Comparison of ENCODE assay signal across 8 cellular contexts in genomic region chr5:140157032-140157781, GRCh38.
DNase-seq lines count a peak whose midpoint lies in the region; ATAC-seq and TF ChIP-seq lines count a peak whose summit lies in the region.

No MANE protein-coding gene starts in this region.

- H3K27ac ChIP-seq in layer of hippocampus (ENCODE audit: low read depth, low read length): peak overlapping the region; percentile 77

- H3K4me3 ChIP-seq in AG04449 (ENCODE audit: low read depth, low read length): peak overlapping the region; percentile 38

- DNase-seq in AG04449 (ENCODE audit: low read depth, low spot score) (no peak), NCI-H345 treated with DMSO at 0.1 percent for 48 hours (lab: John Stamatoyannopoulos, UW; ENCODE audit: unreplicated experiment) (peak; percentile 51), cerebellar cortex (ENCODE audit: low spot score) (peak; percentile 89)
- DNase-seq in activated CD4-positive, CD25-positive, alpha-beta regulatory T cell treated with anti-CD3 and anti-CD28 coated beads, Interleukin-2, amount 50 U/mL, for 72 hours: peak; percentile 86
- peak; percentile 81 to 87 for DNase-seq in stimulated activated CD4-positive, alpha-beta T cell treated with anti-CD3 and anti-CD28 coated beads, Interleukin-1b, Interleukin-23, amount 100 ng/mL, for 4 hours (ENCODE audit: low read depth in 2 of 2)

- no peaks in the 10 kb centered on the region for H3K27me3 ChIP-seq in layer of hippocampus (ENCODE audit: control insufficient read depth, insufficient read depth, low read length)

- ATAC-seq in GM18870 (IDR thresholded peaks at IDR 0.05; ENCODE audit: unreplicated experiment): peak; percentile 90
- ATAC-seq in HG03139 (IDR thresholded peaks at IDR 0.05; ENCODE audit: unreplicated experiment): peak; percentile 93

- CTCF ChIA-PET in AG04449 (lab: Yijun Ruan, JAX): interaction anchor here (0.6 to 13.2 kb wide), 13 partner anchors 10 to 370 kb away, joined by 3 to 288 read pairs (median 4); no protein-coding TSS in a partner anchor

- TF ChIP-seq CTCF in AG04449 (IDR thresholded peaks at IDR 0.05; ENCODE audit: insufficient read depth, low read length, missing control alignments): peak; percentile 94

- POLR2A ChIA-PET in AG04449 (lab: Yijun Ruan, JAX): interaction anchor here (1.0 to 1.2 kb wide), 2 partner anchors 25 to 50 kb away, joined by 3 read pairs; no protein-coding TSS in a partner anchor
